ENCODE assay signal across 9 cellular contexts in the genomic region with DNA sequence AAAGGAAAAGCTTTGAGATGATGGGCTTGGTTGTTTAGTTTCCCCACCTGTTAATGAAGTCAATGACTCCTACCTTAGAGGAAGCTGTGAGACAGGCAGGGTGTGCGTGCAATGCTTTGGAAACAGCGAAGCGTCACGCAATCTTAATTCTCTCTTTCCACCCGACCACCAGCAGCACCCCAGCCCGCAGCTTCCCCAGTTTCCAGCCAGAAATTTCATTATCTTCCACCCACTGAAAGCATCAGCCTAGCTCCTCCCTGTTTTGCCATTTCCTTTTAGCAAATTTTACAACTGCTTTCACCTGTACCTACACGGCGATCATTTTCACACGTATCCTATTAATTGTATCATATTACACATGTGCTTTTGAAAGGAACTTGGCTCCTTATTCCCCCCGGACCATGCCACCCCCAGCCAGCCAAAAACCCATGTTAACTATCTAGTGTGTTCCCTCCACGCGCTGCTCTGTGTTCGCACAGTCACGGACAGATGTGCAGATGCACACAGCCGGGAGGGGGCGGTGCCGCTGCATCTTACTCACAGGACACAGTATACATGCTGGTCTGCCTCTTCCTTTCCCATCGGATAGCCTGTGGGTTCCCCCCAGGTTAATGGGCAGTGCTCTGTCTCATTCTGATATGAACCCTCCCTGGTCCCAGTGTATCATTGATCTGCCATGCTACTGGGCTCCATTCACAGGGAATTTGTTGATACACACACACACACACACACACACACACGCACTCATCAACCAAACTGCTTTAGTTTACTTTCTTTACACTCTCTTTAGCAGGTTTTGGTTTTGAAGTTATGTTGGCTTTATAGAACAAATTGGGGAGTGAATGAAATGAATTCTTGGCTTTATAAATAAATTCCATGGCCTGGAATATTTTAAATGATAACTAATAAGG. TPM values are rescaled to one million over a fixed set of nuclear protein-coding genes. Genes with fewer than 3 reads are reported as not detected.
DNase-seq lines count a peak whose midpoint lies in the region; ATAC-seq, FAIRE-seq and TF ChIP-seq lines count a peak whose summit lies in the region.
"Had no signal": no experiment of that assay in that cellular context is flagged by ENCODE, and none has a peak within 500 bp of the region (broad histone marks: within the 10 kb centered on the region; RNA-seq: fewer than 3 reads in every experiment).

No MANE protein-coding gene starts in this region.

- H3K79me2 ChIP-seq in GM23338 (replicated peaks; ENCODE audit: insufficient read depth) (no peaks in the 10 kb centered on the region), SU-DHL-6 (ENCODE audit: insufficient read depth, low read length) (no peaks in the 10 kb centered on the region)

- H3K9ac ChIP-seq in SU-DHL-6 (ENCODE audit: low read length), result no peak overlapping the region

- H3K4me2 ChIP-seq in GM23338, result no peak overlapping the region
- H3K4me2 ChIP-seq in SU-DHL-6 (ENCODE audit: low read depth, low read length, poor library complexity, severe bottlenecking), result no peak overlapping the region

- peaks cover 14% of the 10 kb centered on the region for H3K9me3 Mint-ChIP-seq in GM23338
- no peaks in the 10 kb centered on the region for H3K9me3 Mint-ChIP-seq in activated naive CD8-positive, alpha-beta T cell treated with anti-CD3 and anti-CD28 coated beads, Interleukin-2, amount 10 ng/mL, durations not matched to agents 7 days and 5 days

- H3K4me1 ChIP-seq in GM23338 (ENCODE audit: insufficient read depth), result peaks cover 21% of the 10 kb centered on the region

- no peak overlapping the region for H3K4me3 Mint-ChIP-seq in GM23338
- H3K4me3 Mint-ChIP-seq in activated naive CD8-positive, alpha-beta T cell treated with anti-CD3 and anti-CD28 coated beads, Interleukin-2, amount 10 ng/mL, durations not matched to agents 7 days and 5 days, result peak overlapping the region; percentile 72

- ATAC-seq in GM23338, result peak; percentile 87
- ATAC-seq in activated naive CD8-positive, alpha-beta T cell treated with anti-CD3 and anti-CD28 coated beads, Interleukin-2, amount 10 ng/mL, durations not matched to agents 7 days and 5 days (ENCODE audit: low read depth), result peak; percentile 92
- ATAC-seq in HG02981 (IDR thresholded peaks at IDR 0.05; ENCODE audit: unreplicated experiment), result no peak

- H3K27ac Mint-ChIP-seq in GM23338, result no peak overlapping the region
- no peak overlapping the region for H3K27ac Mint-ChIP-seq in activated naive CD8-positive, alpha-beta T cell treated with anti-CD3 and anti-CD28 coated beads, Interleukin-2, amount 10 ng/mL, durations not matched to agents 7 days and 5 days

- H3K36me3 ChIP-seq in GM23338 (ENCODE audit: insufficient read depth), result no peaks in the 10 kb centered on the region
- H3K36me3 ChIP-seq in SU-DHL-6 (ENCODE audit: low read length), result no peaks in the 10 kb centered on the region
- H3K36me3 ChIP-seq: thoracic aorta had no signal

- H3K9me3 ChIP-seq in SU-DHL-6 (ENCODE audit: insufficient read depth, low read length), result no peaks in the 10 kb centered on the region
- H3K9me3 ChIP-seq: thoracic aorta had no signal

- H3K9me2 ChIP-seq in GM23338 (ENCODE audit: insufficient read depth), result no peaks in the 10 kb centered on the region
- no peaks in the 10 kb centered on the region for H3K9me2 ChIP-seq in SU-DHL-6 (replicated peaks; ENCODE audit: insufficient read depth, low read length)

- peaks cover 15% of the 10 kb centered on the region for H3K36me3 Mint-ChIP-seq in GM23338 (ENCODE audit: low read depth)
- no peaks in the 10 kb centered on the region for H3K36me3 Mint-ChIP-seq in activated naive CD8-positive, alpha-beta T cell treated with anti-CD3 and anti-CD28 coated beads, Interleukin-2, amount 10 ng/mL, durations not matched to agents 7 days and 5 days

- POLR2A ChIA-PET in activated naive CD8-positive, alpha-beta T cell treated with anti-CD3 and anti-CD28 coated beads, Interleukin-2, amount 10 ng/mL, durations not matched to agents 7 days and 5 days (lab: Charles Lee), result no interaction called here

- TF ChIP-seq POLR2A in NB4 (IDR thresholded peaks at IDR 0.05; ENCODE audit: extremely low read depth, insufficient read length), result no peak

- H4K20me1 ChIP-seq in GM23338 (replicated peaks; ENCODE audit: insufficient read depth) (no peaks in the 10 kb centered on the region), SU-DHL-6 (ENCODE audit: low read depth, low read length) (no peaks in the 10 kb centered on the region)

- TF ChIP-seq CTCF in D721Med (IDR thresholded peaks at IDR 0.05; ENCODE audit: insufficient read depth, missing control alignments) (peak; percentile 88), GM23338 (conservative IDR thresholded peaks at IDR 0.05; ENCODE audit: low read depth in 2 of 2) (peak; percentile 71 to 91), NB4 (IDR thresholded peaks at IDR 0.05; ENCODE audit: low read depth, low read length) (peak; percentile 92), SU-DHL-6 (IDR thresholded peaks at IDR 0.05; ENCODE audit: insufficient read depth, low read length, poor library complexity, severe bottlenecking) (peak; percentile 43)

- H3F3A ChIP-seq in GM23338 (replicated peaks; ENCODE audit: low read depth) (0 out of 2 replicates have a peak, but pooled peaks cover 3% of the 10 kb centered on the region), SU-DHL-6 (ENCODE audit: insufficient read depth) (no peaks in the 10 kb centered on the region)

- H2AFZ ChIP-seq in GM23338, result no peak overlapping the region
- H2AFZ ChIP-seq in SU-DHL-6 (ENCODE audit: low read depth, low read length, severe bottlenecking), result no peak overlapping the region

- FAIRE-seq in D721Med (lab: Jason Lieb, UNC), result no peak

- H3K27me3 ChIP-seq in GM23338 (ENCODE audit: insufficient read depth) (no peaks in the 10 kb centered on the region), SU-DHL-6 (ENCODE audit: low read length) (no peaks in the 10 kb centered on the region)

- H3K4me3 ChIP-seq in GM23338, result no peak overlapping the region
- peak overlapping the region; percentile 53 for H3K4me3 ChIP-seq in NB4 (ENCODE audit: low read depth, low read length)
- H3K4me3 ChIP-seq in SU-DHL-6 (ENCODE audit: insufficient read depth, low read length, poor library complexity, severe bottlenecking), result no peak overlapping the region
- H3K4me3 ChIP-seq: thoracic aorta had no signal

- peaks cover 7% of the 10 kb centered on the region for H3K27me3 Mint-ChIP-seq in GM23338 (ENCODE audit: insufficient read depth, low read depth, poor library complexity)
- H3K27me3 Mint-ChIP-seq in activated naive CD8-positive, alpha-beta T cell treated with anti-CD3 and anti-CD28 coated beads, Interleukin-2, amount 10 ng/mL, durations not matched to agents 7 days and 5 days, result no peaks in the 10 kb centered on the region

- H3K4me1 Mint-ChIP-seq in GM23338, result peaks cover 32% of the 10 kb centered on the region
- H3K4me1 Mint-ChIP-seq in activated naive CD8-positive, alpha-beta T cell treated with anti-CD3 and anti-CD28 coated beads, Interleukin-2, amount 10 ng/mL, durations not matched to agents 7 days and 5 days, result peaks cover 5% of the 10 kb centered on the region

- H3K27ac ChIP-seq in GM23338 (ENCODE audit: low read depth), result no peak overlapping the region
- H3K27ac ChIP-seq in SU-DHL-6 (ENCODE audit: low read depth, low read length), result no peak overlapping the region
- H3K27ac ChIP-seq: thoracic aorta had no signal

- DNase-seq in D721Med (ENCODE audit: insufficient read length, low spot score) (no peak), GM23338 (ENCODE audit: low spot score) (peak; percentile 83), NB4 (ENCODE audit: low read depth) (peak; percentile 91), islet precursor cell (peak; percentile 91)
- peak; percentile 64 for DNase-seq in activated naive CD8-positive, alpha-beta T cell treated with anti-CD3 and anti-CD28 coated beads, Interleukin-2, amount 10 ng/mL, durations not matched to agents 7 days and 5 days
- DNase-seq in stimulated activated CD4-positive, alpha-beta T cell treated with anti-CD3 and anti-CD28 coated beads, Interleukin-4, amount 100 ng/mL, for 1 hour, result peak; percentile 64

TF ChIP-seq in GM23338, 12 proteins besides CTCF, POLR2A, EP300 and RAD21 (continues in another document):
- TF ChIP-seq ZNF114 (CRISPR knock-in tag; IDR thresholded peaks at IDR 0.05) (no peak), EZH2phosphoT487 (IDR thresholded peaks at IDR 0.05; ENCODE audit: unreplicated experiment) (no peak), EZH2 (IDR thresholded peaks at IDR 0.05; ENCODE audit: low read depth, unreplicated experiment) (no peak)
- TF ChIP-seq, protein P1, sequence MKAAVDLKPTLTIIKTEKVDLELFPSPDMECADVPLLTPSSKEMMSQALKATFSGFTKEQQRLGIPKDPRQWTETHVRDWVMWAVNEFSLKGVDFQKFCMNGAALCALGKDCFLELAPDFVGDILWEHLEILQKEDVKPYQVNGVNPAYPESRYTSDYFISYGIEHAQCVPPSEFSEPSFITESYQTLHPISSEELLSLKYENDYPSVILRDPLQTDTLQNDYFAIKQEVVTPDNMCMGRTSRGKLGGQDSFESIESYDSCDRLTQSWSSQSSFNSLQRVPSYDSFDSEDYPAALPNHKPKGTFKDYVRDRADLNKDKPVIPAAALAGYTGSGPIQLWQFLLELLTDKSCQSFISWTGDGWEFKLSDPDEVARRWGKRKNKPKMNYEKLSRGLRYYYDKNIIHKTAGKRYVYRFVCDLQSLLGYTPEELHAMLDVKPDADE (IDR thresholded peaks at IDR 0.05), result no peak

RNA-seq across cellular contexts. Expression of gene CYP27C1, which starts 22.4 kb away (rescaled TPM):
- 2.9 and 3.0 TPM in 2 replicates for total RNA-seq in GM23338 (2014; rRNA removed; shearing (Covaris generic))
- 1.1 and 1.8 TPM in 2 replicates for polyA plus RNA-seq in GM23338 (2016; fragmentation: Nextera tagmentation; extraction: Ambion mirVana)
- total RNA-seq in activated naive CD8-positive, alpha-beta T cell treated with anti-CD3 and anti-CD28 coated beads, Interleukin-2, amount 10 ng/mL, durations not matched to agents 7 days and 5 days, result not detected
